In the genomic region with DNA sequence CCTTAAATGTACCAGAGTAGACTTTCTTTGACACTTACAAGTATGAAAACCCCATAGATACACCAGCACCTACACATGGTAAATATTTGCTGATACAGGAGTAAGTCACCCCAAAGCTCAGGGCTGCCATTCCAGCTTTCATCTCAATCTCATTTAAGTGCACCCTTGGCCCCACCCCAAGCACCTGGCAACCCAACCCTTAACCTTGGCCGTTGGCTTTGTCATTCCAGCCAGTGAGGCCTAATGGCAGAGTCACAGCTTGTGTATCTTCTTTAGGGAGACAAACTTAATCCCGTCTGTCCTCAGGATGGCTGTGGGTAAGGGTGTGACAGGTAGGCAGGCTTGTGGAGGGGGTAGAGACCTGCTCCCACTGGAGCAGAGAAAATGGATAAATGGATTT, we compare ENCODE assay signal across 18 cellular contexts. TPM values are rescaled to one million over a fixed set of nuclear protein-coding genes. Genes with fewer than 3 reads are reported as not detected.
DNase-seq lines count a peak whose midpoint lies in the region; TF ChIP-seq lines count a peak whose summit lies in the region.
"Had no signal": no experiment of that assay in that cellular context is flagged by ENCODE, and none has a peak within 500 bp of the region (broad histone marks: within the 10 kb centered on the region; RNA-seq: fewer than 3 reads in every experiment).

No MANE protein-coding gene starts in this region.

- peaks cover 4% of the 10 kb centered on the region for H3K27me3 Mint-ChIP-seq in glutamatergic neuron (ENCODE audit: unreplicated experiment)
- H3K27me3 Mint-ChIP-seq: B cell; CD4-positive, alpha-beta T cell had no signal

- H3K4me1 ChIP-seq in osteoblast (ENCODE audit: insufficient read depth, low read length): no peaks in the 10 kb centered on the region
- H3K4me1 ChIP-seq in vagina: no peaks in the 10 kb centered on the region
- H3K4me1 ChIP-seq: BLaER1, HAP-1 had no signal

- TF ChIP-seq CTCF in glutamatergic neuron (IDR thresholded peaks at IDR 0.05; ENCODE audit: partially characterized antibody, unreplicated experiment) (no peak), osteoblast (IDR thresholded peaks at IDR 0.05; ENCODE audit: extremely low read depth, low read depth, low read length) (no peak), vagina (IDR thresholded peaks at IDR 0.05) (no peak)

- no peaks in the 10 kb centered on the region for H3K79me2 ChIP-seq in osteoblast (ENCODE audit: insufficient read depth, low read length)

- H3K9me3 ChIP-seq in osteoblast (ENCODE audit: low read depth, low read length) (no peaks in the 10 kb centered on the region), vagina (no peaks in the 10 kb centered on the region)
- H3K9me3 ChIP-seq: BLaER1, HAP-1 had no signal

- H3K36me3 Mint-ChIP-seq in glutamatergic neuron (ENCODE audit: unreplicated experiment): peaks cover 3% of the 10 kb centered on the region

- intact Hi-C loops in vagina (cut with DNase I): no loop called here

- H3K27ac Mint-ChIP-seq in glutamatergic neuron (ENCODE audit: unreplicated experiment): peak overlapping the region; percentile 72
- H3K27ac Mint-ChIP-seq: B cell; CD4-positive, alpha-beta T cell; CD8-positive, alpha-beta memory T cell; HFFc6 had no signal

- no peak overlapping the region for H3K27ac ChIP-seq in osteoblast (ENCODE audit: low read depth, low read length)
- H3K27ac ChIP-seq in vagina: no peak overlapping the region
- H3K27ac ChIP-seq: 22Rv1, BLaER1, C4-2B had no signal

- H4K20me1 ChIP-seq in osteoblast (ENCODE audit: insufficient read depth, low read length): no peaks in the 10 kb centered on the region
- H4K20me1 ChIP-seq: BLaER1 had no signal

- H3K4me2 ChIP-seq in osteoblast (ENCODE audit: insufficient read depth, low read length): no peak overlapping the region
- H3K4me2 ChIP-seq: BLaER1 had no signal

- H3K9me3 Mint-ChIP-seq in glutamatergic neuron (ENCODE audit: unreplicated experiment): peaks cover 2% of the 10 kb centered on the region
- H3K9me3 Mint-ChIP-seq: CD4-positive, alpha-beta T cell; CD8-positive, alpha-beta memory T cell had no signal

- H3K36me3 ChIP-seq in osteoblast (ENCODE audit: insufficient read depth, low read length) (no peaks in the 10 kb centered on the region), vagina (no peaks in the 10 kb centered on the region)
- H3K36me3 ChIP-seq: BLaER1, HAP-1 had no signal

- peaks cover 8% of the 10 kb centered on the region for H3K4me1 Mint-ChIP-seq in glutamatergic neuron (ENCODE audit: low read depth, unreplicated experiment)
- H3K4me1 Mint-ChIP-seq: B cell; CD8-positive, alpha-beta memory T cell had no signal

- H3K4me3 ChIP-seq in osteoblast (ENCODE audit: insufficient read depth, low read length) (no peak overlapping the region), vagina (no peak overlapping the region)
- H3K4me3 ChIP-seq: BLaER1, HAP-1 had no signal

- no peak overlapping the region for H2AFZ ChIP-seq in osteoblast (ENCODE audit: low read length)

- DNase-seq in NCI-H82 (lab: John Stamatoyannopoulos, UW) (peak; percentile 20), NCI-H82 treated with DMSO at 0.1 percent for 48 hours (lab: John Stamatoyannopoulos, UW; ENCODE audit: unreplicated experiment) (no peak), glutamatergic neuron (no peak), osteoblast (ENCODE audit: insufficient read length, low spot score, missing footprints) (peak; percentile 80), DMS114 treated with DMSO at 0.1 percent for 48 hours (lab: John Stamatoyannopoulos, UW; ENCODE audit: unreplicated experiment) (no peak), DMS53 (lab: John Stamatoyannopoulos, UW) (no peak), vagina (ENCODE audit: extremely low spot score in 2 of 2) (no peak)
- DNase-seq: CD4-positive, alpha-beta T cell; CD8-positive, alpha-beta memory T cell; DMS 273 treated with DMSO at 0.1 percent for 48 hours; DND-41; GOT3; HFFc6 had no signal

- H3K27me3 ChIP-seq in osteoblast (ENCODE audit: insufficient read depth, low read length) (no peaks in the 10 kb centered on the region), vagina (no peaks in the 10 kb centered on the region)
- H3K27me3 ChIP-seq: BLaER1 had no signal

- H3K4me3 Mint-ChIP-seq in glutamatergic neuron (ENCODE audit: unreplicated experiment): no peak overlapping the region
- H3K4me3 Mint-ChIP-seq: B cell; CD4-positive, alpha-beta T cell; CD8-positive, alpha-beta memory T cell; HFFc6 had no signal

- no peak for TF ChIP-seq POLR2A in vagina (IDR thresholded peaks at IDR 0.05)

RNA-seq across cellular contexts. Expression of gene TMEM220, which starts 31.5 kb away (rescaled TPM):
- total RNA-seq in glutamatergic neuron (ENCODE audit: unreplicated experiment): 1.6 TPM
- total RNA-seq in osteoblast: 3.2 and 3.3 TPM in 2 replicates
- 10.3 TPM for total RNA-seq in vagina

RNA-seq across cellular contexts. Expression of gene TMEM238L, which starts 42.6 kb away (rescaled TPM):
- not detected for total RNA-seq in glutamatergic neuron (ENCODE audit: unreplicated experiment)
- not detected in 2 replicates for total RNA-seq in osteoblast
- 1.2 TPM for total RNA-seq in vagina
- total RNA-seq: B cell; CD4-positive, alpha-beta T cell; CD8-positive, alpha-beta memory T cell; HFFc6 had no signal

Comparison
In these comparisons a context has a peak if more than half of its experiments do, and no peak if none do; other contexts are left out.
1. DNase-seq: peak in NCI-H82 (single experiment) and osteoblast (single experiment); none in NCI-H82 treated with DMSO at 0.1 percent for 48 hours (single experiment), glutamatergic neuron (single experiment), DMS114 treated with DMSO at 0.1 percent for 48 hours (single experiment), DMS53 (single experiment) and vagina (0 of 2).